ENCODE assay signal across 8 cellular contexts in genomic region chr12:7130537-7130790, GRCh38. TPM values are rescaled to one million over a fixed set of nuclear protein-coding genes. Genes with fewer than 3 reads are reported as not detected.
A peak's percentile ranks its signal among the peaks of the same experiment; 100 is the strongest.
DNase-seq lines count a peak whose midpoint lies in the region; ATAC-seq and TF ChIP-seq lines count a peak whose summit lies in the region.

No MANE protein-coding gene starts in this region.

- H4K20me1 ChIP-seq in OCI-LY7 (ENCODE audit: insufficient read depth, low read length) = no peaks in the 10 kb centered on the region
- H4K20me1 ChIP-seq in fibroblast of lung (ENCODE audit: control insufficient read depth, extremely low read depth, insufficient read depth, low read length) = no peaks in the 10 kb centered on the region

- peak; percentile 18 for ATAC-seq in GM19438 (IDR thresholded peaks at IDR 0.05; ENCODE audit: low read depth, unreplicated experiment)
- ATAC-seq in psoas muscle = peak in 2 of 4 donors; percentile 24 to 40
- ATAC-seq in HG02973 (IDR thresholded peaks at IDR 0.05; ENCODE audit: unreplicated experiment) = no peak
- ATAC-seq in HG03280 (IDR thresholded peaks at IDR 0.05; ENCODE audit: unreplicated experiment) = no peak

- H3K9me2 ChIP-seq in OCI-LY7 (ENCODE audit: insufficient read depth, low read length) = no peaks in the 10 kb centered on the region

- no peaks in the 10 kb centered on the region for H3K9me3 ChIP-seq in OCI-LY7 (ENCODE audit: low read length)
- H3K9me3 ChIP-seq in fibroblast of lung (ENCODE audit: control insufficient read depth, insufficient read depth, low read depth, low read length) = no peaks in the 10 kb centered on the region
- no peaks in the 10 kb centered on the region for H3K9me3 ChIP-seq in psoas muscle

- intact Hi-C loops in OCI-LY7 (cut with micrococcal nuclease; ENCODE audit: unreplicated experiment) = no loop called here
- intact Hi-C loops in psoas muscle (cut with DNase I) = no loop called here

- POLR2A ChIA-PET in OCI-LY7 (lab: Charles Lee) = interaction anchor here (0.8 kb wide), 1 partner anchor 63 kb away, joined by 6 read pairs; no protein-coding TSS in a partner anchor

- TF ChIP-seq CTCF in OCI-LY7 (conservative IDR thresholded peaks at IDR 0.05; ENCODE audit: low read length) = no peak
- no peak for TF ChIP-seq CTCF in fibroblast of lung (conservative IDR thresholded peaks at IDR 0.05 in 1 of 2, IDR thresholded peaks at IDR 0.05 in 1 of 2; ENCODE audit: low read depth in 1 of 2, low read length in 2 of 2)
- no peak for TF ChIP-seq CTCF in psoas muscle (IDR thresholded peaks at IDR 0.05)

- H3K36me3 ChIP-seq in OCI-LY7 (ENCODE audit: insufficient read depth, low read length) = no peaks in the 10 kb centered on the region
- H3K36me3 ChIP-seq in fibroblast of lung (ENCODE audit: control insufficient read depth, insufficient read depth, low read length) = no peaks in the 10 kb centered on the region
- H3K36me3 ChIP-seq in psoas muscle (ENCODE audit: insufficient read depth in 1 of 2, low read depth in 1 of 2) = no peaks in the 10 kb centered on the region

- peak overlapping the region; percentile 41 for H3K9ac ChIP-seq in fibroblast of lung (ENCODE audit: insufficient read depth, low read length)

- H3K79me2 ChIP-seq in OCI-LY7 (ENCODE audit: insufficient read depth, low read depth, low read length) (no peaks in the 10 kb centered on the region), fibroblast of lung (ENCODE audit: control insufficient read depth, insufficient read depth, low read length) (no peaks in the 10 kb centered on the region)

- H3K27ac ChIP-seq in OCI-LY7 (ENCODE audit: low read depth, low read length, poor library complexity, severe bottlenecking) = no peak overlapping the region
- no peak overlapping the region for H3K27ac ChIP-seq in fibroblast of lung (ENCODE audit: insufficient read depth, low read length)
- H3K27ac ChIP-seq in psoas muscle = no peak overlapping the region

- H3K4me2 ChIP-seq in OCI-LY7 (ENCODE audit: low read length) = peak overlapping the region; percentile 86
- H3K4me2 ChIP-seq in fibroblast of lung (ENCODE audit: extremely low read depth, insufficient read depth, low read length) = peak overlapping the region; percentile 97

- 0 to 3% (median 1%) methylated on average over 8 to 14 of the region's 14 CpGs for WGBS in psoas muscle, 3 donors

- no peaks in the 10 kb centered on the region for H3K27me3 ChIP-seq in fibroblast of lung (ENCODE audit: control insufficient read depth, insufficient read depth, low read length)
- H3K27me3 ChIP-seq in psoas muscle (ENCODE audit: insufficient read depth in 3 of 3, low read length in 2 of 3) = peaks cover 0 to 31% (median 5%) of the 10 kb centered on the region in 3 donors

- H2AFZ ChIP-seq in OCI-LY7 (ENCODE audit: low read length) (peak overlapping the region; percentile 87), fibroblast of lung (ENCODE audit: low read length) (peak overlapping the region; percentile 75)

- H3K4me3 ChIP-seq in OCI-LY7 (ENCODE audit: low read depth, low read length, poor library complexity, severe bottlenecking) (peak overlapping the region; percentile 79), fibroblast of lung (replicated peaks in 1 of 4; ENCODE audit: control extremely low read depth in 1 of 4, insufficient read depth in 1 of 4, low read depth in 3 of 4, low read length in 4 of 4) (peak overlapping the region; percentile 52 to 69 (median 64)), psoas muscle (peak overlapping the region; percentile 65)

- DNase-seq in OCI-LY7 (ENCODE audit: low spot score) = no peak
- no peak for DNase-seq in fibroblast of lung (ENCODE audit: low read depth in 2 of 2)
- DNase-seq in psoas muscle = no peak
- DNase-seq in A172 (ENCODE audit: low spot score) = no peak
- no peak for DNase-seq in HK-2 (ENCODE audit: unreplicated experiment)

- CTCF ChIA-PET in OCI-LY7 (lab: Charles Lee; ENCODE audit: unreplicated experiment) = interaction anchor here (1.0 kb wide), 1 partner anchor 12 kb away, joined by 3 read pairs; no protein-coding TSS in a partner anchor

- H3K4me1 ChIP-seq in OCI-LY7 (ENCODE audit: insufficient read depth, low read length, poor library complexity, severe bottlenecking) (peaks cover 20% of the 10 kb centered on the region), fibroblast of lung (ENCODE audit: control insufficient read depth, extremely low read depth, insufficient read depth, low read length) (peaks cover 5% of the 10 kb centered on the region), psoas muscle (peaks cover 8% of the 10 kb centered on the region)

- BruUV-seq in OCI-LY7 (replicated peaks; lab: Mats Ljungman, UMichigan) = no TSS peak

RNA-seq across cellular contexts. Expression of gene CLSTN3, which starts 0.3 kb away (rescaled TPM):
- 17.9 and 34.2 TPM in 2 replicates for total RNA-seq in OCI-LY7 (2014; rRNA removed; shearing (Covaris generic))
- total RNA-seq in OCI-LY7 (2022) (17.3 and 18.5 TPM in 2 replicates), fibroblast of lung (9.5 and 23.5 TPM in 2 replicates), psoas muscle (1 to 10 TPM; 2.8 to 5.1 (median 3.3) TPM)
- polyA plus RNA-seq in fibroblast of lung (8.3 and 11.9 TPM in 2 replicates), psoas muscle (1 to 10 TPM; 1.2 to 3.6 (median 1.3) TPM)
- 5.3 and 9.3 TPM in 2 replicates for polyA plus RNA-seq in fibroblast of lung (2012)
- polyA minus RNA-seq in fibroblast of lung (ENCODE audit: low replicate concordance) = 58.7 and 136 TPM in 2 replicates
- total RNA-seq in A172 (2014; rRNA removed; shearing (Covaris generic)) = 8.5 and 15.6 TPM in 2 replicates

RNA-seq across cellular contexts. Expression of gene RBP5, which starts 1.8 kb away (rescaled TPM):
- not detected in 2 replicates for total RNA-seq in OCI-LY7 (2014; rRNA removed; shearing (Covaris generic))
- total RNA-seq in OCI-LY7 (2022) (0.70 and 1.4 TPM in 2 replicates), fibroblast of lung (0.26 TPM in 1 of 2 replicates, not detected in the other), psoas muscle (under 1 TPM in 2 of 4 donors, not detected in 2; 0.48 to 0.61 TPM)
- polyA plus RNA-seq in fibroblast of lung (not detected in 2 replicates), psoas muscle (1 to 10 TPM in 2 of 3 donors, under 1 TPM in 1; 0.18 to 1.4 (median 1.2) TPM)
- 0.33 and 0.48 TPM in 2 replicates for polyA plus RNA-seq in fibroblast of lung (2012)
- not detected in 2 replicates for polyA minus RNA-seq in fibroblast of lung (ENCODE audit: low replicate concordance)
- total RNA-seq in A172 (2014; rRNA removed; shearing (Covaris generic)) = 0.31 TPM in 1 of 2 replicates, not detected in the other

RNA-seq across cellular contexts. Expression of gene C1RL, which starts 21.4 kb away (rescaled TPM):
- 2.9 and 3.0 TPM in 2 replicates for total RNA-seq in OCI-LY7 (2014; rRNA removed; shearing (Covaris generic))
- total RNA-seq in OCI-LY7 (2022) = 7.3 and 10.4 TPM in 2 replicates
- total RNA-seq in fibroblast of lung = 34.4 and 64.9 TPM in 2 replicates
- 26.8 and 46.2 TPM in 2 replicates for polyA plus RNA-seq in fibroblast of lung
- 24.4 and 63.2 TPM in 2 replicates for polyA plus RNA-seq in fibroblast of lung (2012)
- polyA minus RNA-seq in fibroblast of lung (ENCODE audit: low replicate concordance) = 93.1 and 137 TPM in 2 replicates
- total RNA-seq in psoas muscle = 10 to 100 TPM; 14.6 to 17.0 (median 15.5) TPM
- 1 to 10 TPM; 2.7 to 6.2 (median 5.1) TPM for polyA plus RNA-seq in psoas muscle
- total RNA-seq in A172 (2014; rRNA removed; shearing (Covaris generic)) = 5.8 and 11.0 TPM in 2 replicates

RNA-seq across cellular contexts. Expression of gene C1R, which starts 38.2 kb away (rescaled TPM):
- not detected in 2 replicates for total RNA-seq in OCI-LY7 (2014; rRNA removed; shearing (Covaris generic))
- 0.30 TPM in 1 of 2 replicates, not detected in the other for total RNA-seq in OCI-LY7 (2022)
- total RNA-seq in fibroblast of lung = 407 and 650 TPM in 2 replicates
- 284 and 617 TPM in 2 replicates for polyA plus RNA-seq in fibroblast of lung
- 286 and 777 TPM in 2 replicates for polyA plus RNA-seq in fibroblast of lung (2012)
- polyA minus RNA-seq in fibroblast of lung (ENCODE audit: low replicate concordance) = 346 and 748 TPM in 2 replicates
- 10 to 100 TPM; 63.2 to 70.9 (median 68.1) TPM for total RNA-seq in psoas muscle
- 10 to 100 TPM; 32.4 to 58.4 (median 44.5) TPM for polyA plus RNA-seq in psoas muscle
- total RNA-seq in A172 (2014; rRNA removed; shearing (Covaris generic)) = 10.7 and 16.0 TPM in 2 replicates

RNA-seq across cellular contexts. Expression of gene PEX5, which starts 59.0 kb away (rescaled TPM):
- total RNA-seq in OCI-LY7 (2014; rRNA removed; shearing (Covaris generic)) = 45.6 and 54.4 TPM in 2 replicates
- total RNA-seq in OCI-LY7 (2022) (99.9 and 107 TPM in 2 replicates), fibroblast of lung (23.3 and 28.0 TPM in 2 replicates), psoas muscle (100 to 1,000 TPM in 2 of 4 donors, 10 to 100 TPM in 2; 54.6 to 103 (median 94.2) TPM)
- polyA plus RNA-seq in fibroblast of lung (14.4 and 18.7 TPM in 2 replicates), psoas muscle (10 to 100 TPM; 51.9 to 98.9 (median 73.0) TPM)
- 20.6 and 24.0 TPM in 2 replicates for polyA plus RNA-seq in fibroblast of lung (2012)
- polyA minus RNA-seq in fibroblast of lung (ENCODE audit: low replicate concordance) = 21.2 and 31.7 TPM in 2 replicates
- 18.9 and 21.0 TPM in 2 replicates for total RNA-seq in A172 (2014; rRNA removed; shearing (Covaris generic))
